9 cellular contexts compared by ENCODE assay signal in genomic region chr1:34165422-34165921, GRCh38.
DNase-seq lines count a peak whose midpoint lies in the region; ATAC-seq and TF ChIP-seq lines count a peak whose summit lies in the region.
"Had no signal": no experiment of that assay in that cellular context is flagged by ENCODE, and none has a peak within 500 bp of the region (broad histone marks: within the 10 kb centered on the region; RNA-seq: fewer than 3 reads in every experiment).

No MANE protein-coding gene starts in this region.

- no peak for ATAC-seq in GM18861 (IDR thresholded peaks at IDR 0.05; ENCODE audit: unreplicated experiment)

- DNase-seq in DMS79 treated with DMSO at 0.1 percent for 48 hours (lab: John Stamatoyannopoulos, UW) = peak; percentile 73
- DNase-seq in NCI-H510A treated with DMSO at 0.1 percent for 48 hours (lab: John Stamatoyannopoulos, UW) = peak; percentile 88
- no peak for DNase-seq in foreskin fibroblast
- DNase-seq in retinal pigment epithelial cell (ENCODE audit: low read depth) = no peak
- no peak for DNase-seq in CD1c-positive myeloid dendritic cell (ENCODE audit: extremely low spot score)
- no peak for DNase-seq in activated naive CD4-positive, alpha-beta T cell (lab: John Stamatoyannopoulos, UW)
- DNase-seq in islet precursor cell = no peak
- DNase-seq: stimulated activated naive CD4-positive, alpha-beta T cell treated with Interleukin-2 at 50 U/mL for 16 hours had no signal

- TF ChIP-seq CTCF in foreskin fibroblast (IDR thresholded peaks at IDR 0.05; ENCODE audit: low read depth, low read length) = no peak
- TF ChIP-seq CTCF in retinal pigment epithelial cell (conservative IDR thresholded peaks at IDR 0.05; ENCODE audit: low read depth, low read length) = no peak

- H3K4me3 ChIP-seq in foreskin fibroblast (ENCODE audit: low read depth in 1 of 2, low read length in 2 of 2) (peak overlapping the region; percentile 71 to 81), retinal pigment epithelial cell (ENCODE audit: low read length) (peak overlapping the region; percentile 10)

Comparison
In these comparisons a context has a peak if more than half of its experiments do, and no peak if none do; other contexts are left out.
1. DNase-seq: peak in DMS79 treated with DMSO at 0.1 percent for 48 hours (single experiment) and NCI-H510A treated with DMSO at 0.1 percent for 48 hours (single experiment); none in foreskin fibroblast (0 of 2), retinal pigment epithelial cell (single experiment), CD1c-positive myeloid dendritic cell (single experiment), activated naive CD4-positive, alpha-beta T cell (0 of 4) and islet precursor cell (single experiment).